1 cellular context compared by ENCODE assay signal in the genomic region with DNA sequence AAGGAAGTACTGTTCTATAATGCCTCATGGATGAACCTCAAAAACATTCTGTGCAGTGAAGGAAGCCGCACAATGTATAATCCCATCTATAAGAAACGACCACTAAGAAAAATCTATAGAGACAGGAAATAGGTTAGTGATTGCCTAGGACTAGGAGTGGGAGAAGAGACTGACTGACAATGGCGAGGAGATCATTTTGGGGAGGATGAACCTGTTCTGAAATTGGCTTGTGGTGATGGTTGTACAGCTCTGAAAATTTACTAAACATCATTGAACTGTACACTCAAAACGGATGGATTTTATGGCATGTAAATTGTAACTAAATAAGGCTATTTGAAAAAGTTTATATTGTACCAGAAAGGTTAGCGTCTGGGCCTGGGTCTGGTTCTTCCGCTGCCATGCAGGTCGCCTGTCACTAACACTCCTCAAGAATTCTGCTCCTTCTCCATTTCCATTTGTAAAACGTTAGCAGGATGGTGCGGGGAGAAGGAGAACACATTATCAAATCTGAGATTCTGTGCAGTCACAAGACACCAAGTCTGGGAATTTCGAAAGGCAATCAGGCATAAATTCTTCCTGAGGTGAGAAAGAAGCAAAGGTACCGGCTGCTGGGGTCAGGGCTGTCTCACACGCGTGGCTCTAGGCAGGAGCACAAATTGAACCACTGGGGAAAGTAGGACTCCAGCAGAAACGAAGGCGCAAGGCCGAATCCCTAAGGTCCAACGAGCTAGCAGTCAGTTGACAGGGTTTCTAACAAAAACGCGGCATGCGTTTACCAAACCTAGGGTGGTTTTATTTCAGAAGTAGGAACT.
TF ChIP-seq lines count a peak whose summit lies in the region.

No MANE protein-coding gene starts in this region.

TF ChIP-seq in K562, 482 proteins besides CTCF, POLR2A, EP300 and RAD21 (continued from another document):
- TF ChIP-seq, protein P1, sequence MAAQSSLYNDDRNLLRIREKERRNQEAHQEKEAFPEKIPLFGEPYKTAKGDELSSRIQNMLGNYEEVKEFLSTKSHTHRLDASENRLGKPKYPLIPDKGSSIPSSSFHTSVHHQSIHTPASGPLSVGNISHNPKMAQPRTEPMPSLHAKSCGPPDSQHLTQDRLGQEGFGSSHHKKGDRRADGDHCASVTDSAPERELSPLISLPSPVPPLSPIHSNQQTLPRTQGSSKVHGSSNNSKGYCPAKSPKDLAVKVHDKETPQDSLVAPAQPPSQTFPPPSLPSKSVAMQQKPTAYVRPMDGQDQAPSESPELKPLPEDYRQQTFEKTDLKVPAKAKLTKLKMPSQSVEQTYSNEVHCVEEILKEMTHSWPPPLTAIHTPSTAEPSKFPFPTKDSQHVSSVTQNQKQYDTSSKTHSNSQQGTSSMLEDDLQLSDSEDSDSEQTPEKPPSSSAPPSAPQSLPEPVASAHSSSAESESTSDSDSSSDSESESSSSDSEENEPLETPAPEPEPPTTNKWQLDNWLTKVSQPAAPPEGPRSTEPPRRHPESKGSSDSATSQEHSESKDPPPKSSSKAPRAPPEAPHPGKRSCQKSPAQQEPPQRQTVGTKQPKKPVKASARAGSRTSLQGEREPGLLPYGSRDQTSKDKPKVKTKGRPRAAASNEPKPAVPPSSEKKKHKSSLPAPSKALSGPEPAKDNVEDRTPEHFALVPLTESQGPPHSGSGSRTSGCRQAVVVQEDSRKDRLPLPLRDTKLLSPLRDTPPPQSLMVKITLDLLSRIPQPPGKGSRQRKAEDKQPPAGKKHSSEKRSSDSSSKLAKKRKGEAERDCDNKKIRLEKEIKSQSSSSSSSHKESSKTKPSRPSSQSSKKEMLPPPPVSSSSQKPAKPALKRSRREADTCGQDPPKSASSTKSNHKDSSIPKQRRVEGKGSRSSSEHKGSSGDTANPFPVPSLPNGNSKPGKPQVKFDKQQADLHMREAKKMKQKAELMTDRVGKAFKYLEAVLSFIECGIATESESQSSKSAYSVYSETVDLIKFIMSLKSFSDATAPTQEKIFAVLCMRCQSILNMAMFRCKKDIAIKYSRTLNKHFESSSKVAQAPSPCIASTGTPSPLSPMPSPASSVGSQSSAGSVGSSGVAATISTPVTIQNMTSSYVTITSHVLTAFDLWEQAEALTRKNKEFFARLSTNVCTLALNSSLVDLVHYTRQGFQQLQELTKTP (IDR thresholded peaks at IDR 0.05; ENCODE audit: low read depth in 1 of 2, partially characterized antibody in 2 of 2) = no peak
- TF ChIP-seq KDM2B (CRISPR knock-in tag; IDR thresholded peaks at IDR 0.05) (no peak), CBX1 (IDR thresholded peaks at IDR 0.05; ENCODE audit: low read depth) (no peak), MEIS2 (IDR thresholded peaks at IDR 0.05; ENCODE audit: partially characterized antibody) (no peak), NR2C2 (CRISPR knock-in tag; IDR thresholded peaks at IDR 0.05) (no peak), NR2C2 (tag; IDR thresholded peaks at IDR 0.05) (peak; percentile 28; the same call in 1 of the 2 replicates), FOXJ2 (tag; IDR thresholded peaks at IDR 0.05) (no peak), SMARCA5 (IDR thresholded peaks at IDR 0.05) (no peak), SAFB (IDR thresholded peaks at IDR 0.05; ENCODE audit: borderline replicate concordance, low read depth, low read length) (no peak), KLF6 (CRISPR knock-in tag; IDR thresholded peaks at IDR 0.05; ENCODE audit: borderline replicate concordance) (no peak), ZNF324 (CRISPR knock-in tag; IDR thresholded peaks at IDR 0.05) (no peak), KAT7 (CRISPR knock-in tag; IDR thresholded peaks at IDR 0.05; ENCODE audit: borderline replicate concordance) (no peak), STAT5A (IDR thresholded peaks at IDR 0.05; ENCODE audit: borderline replicate concordance, low read length) (no peak), ZNF583 (CRISPR knock-in tag; IDR thresholded peaks at IDR 0.05) (no peak), RCOR1 (IDR thresholded peaks at IDR 0.05; ENCODE audit: borderline replicate concordance in 1 of 2, low read depth in 2 of 2, low read length in 2 of 2) (no peak), TAF7 (tag; IDR thresholded peaks at IDR 0.05) (no peak), ZBTB17 (CRISPR knock-in tag; IDR thresholded peaks at IDR 0.05) (peak; percentile 77), RBFOX2 (IDR thresholded peaks at IDR 0.05; ENCODE audit: low read depth, low read length) (no peak), HDAC3 (IDR thresholded peaks at IDR 0.05; ENCODE audit: borderline replicate concordance, partially characterized antibody) (no peak), ZNF445 (CRISPR knock-in tag; IDR thresholded peaks at IDR 0.05; ENCODE audit: low read depth) (no peak), ZNF668 (CRISPR knock-in tag; IDR thresholded peaks at IDR 0.05) (no peak), RBM39 (optimal IDR thresholded peaks at IDR 0.05; ENCODE audit: low read depth, low read length) (no peak), CTBP1 (IDR thresholded peaks at IDR 0.05; ENCODE audit: borderline replicate concordance) (no peak), FOXK1 (CRISPR knock-in tag; IDR thresholded peaks at IDR 0.05; ENCODE audit: borderline replicate concordance) (no peak), DPF2 (IDR thresholded peaks at IDR 0.05) (no peak), ZNF436 (CRISPR knock-in tag; IDR thresholded peaks at IDR 0.05) (no peak), FOXA1 (IDR thresholded peaks at IDR 0.05; ENCODE audit: borderline replicate concordance) (no peak), TRIM28 (IDR thresholded peaks at IDR 0.05) (no peak), ZNF707 (CRISPR knock-in tag; conservative IDR thresholded peaks at IDR 0.05) (no peak)
- TF ChIP-seq, protein P2, sequence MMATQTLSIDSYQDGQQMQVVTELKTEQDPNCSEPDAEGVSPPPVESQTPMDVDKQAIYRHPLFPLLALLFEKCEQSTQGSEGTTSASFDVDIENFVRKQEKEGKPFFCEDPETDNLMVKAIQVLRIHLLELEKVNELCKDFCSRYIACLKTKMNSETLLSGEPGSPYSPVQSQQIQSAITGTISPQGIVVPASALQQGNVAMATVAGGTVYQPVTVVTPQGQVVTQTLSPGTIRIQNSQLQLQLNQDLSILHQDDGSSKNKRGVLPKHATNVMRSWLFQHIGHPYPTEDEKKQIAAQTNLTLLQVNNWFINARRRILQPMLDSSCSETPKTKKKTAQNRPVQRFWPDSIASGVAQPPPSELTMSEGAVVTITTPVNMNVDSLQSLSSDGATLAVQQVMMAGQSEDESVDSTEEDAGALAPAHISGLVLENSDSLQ (IDR thresholded peaks at IDR 0.05) = 0 out of 2 replicates have a peak, but pooled peaks have one; percentile 6
- TF ChIP-seq, protein P3, sequence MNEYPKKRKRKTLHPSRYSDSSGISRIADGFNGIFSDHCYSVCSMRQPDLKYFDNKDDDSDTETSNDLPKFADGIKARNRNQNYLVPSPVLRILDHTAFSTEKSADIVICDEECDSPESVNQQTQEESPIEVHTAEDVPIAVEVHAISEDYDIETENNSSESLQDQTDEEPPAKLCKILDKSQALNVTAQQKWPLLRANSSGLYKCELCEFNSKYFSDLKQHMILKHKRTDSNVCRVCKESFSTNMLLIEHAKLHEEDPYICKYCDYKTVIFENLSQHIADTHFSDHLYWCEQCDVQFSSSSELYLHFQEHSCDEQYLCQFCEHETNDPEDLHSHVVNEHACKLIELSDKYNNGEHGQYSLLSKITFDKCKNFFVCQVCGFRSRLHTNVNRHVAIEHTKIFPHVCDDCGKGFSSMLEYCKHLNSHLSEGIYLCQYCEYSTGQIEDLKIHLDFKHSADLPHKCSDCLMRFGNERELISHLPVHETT (CRISPR knock-in tag; conservative IDR thresholded peaks at IDR 0.05 in 1 of 2, IDR thresholded peaks at IDR 0.05 in 1 of 2) = 0 out of 4 replicates have a peak, but pooled peaks of 1 of the 2 experiments have one; percentile 55
- TF ChIP-seq, protein P4, sequence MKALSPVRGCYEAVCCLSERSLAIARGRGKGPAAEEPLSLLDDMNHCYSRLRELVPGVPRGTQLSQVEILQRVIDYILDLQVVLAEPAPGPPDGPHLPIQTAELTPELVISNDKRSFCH (CRISPR knock-in tag; IDR thresholded peaks at IDR 0.05) = no peak
- TF ChIP-seq, protein P4 (tag; IDR thresholded peaks at IDR 0.05) = 0 out of 2 replicates have a peak, but pooled peaks have one; percentile 11
- TF ChIP-seq, protein P5, sequence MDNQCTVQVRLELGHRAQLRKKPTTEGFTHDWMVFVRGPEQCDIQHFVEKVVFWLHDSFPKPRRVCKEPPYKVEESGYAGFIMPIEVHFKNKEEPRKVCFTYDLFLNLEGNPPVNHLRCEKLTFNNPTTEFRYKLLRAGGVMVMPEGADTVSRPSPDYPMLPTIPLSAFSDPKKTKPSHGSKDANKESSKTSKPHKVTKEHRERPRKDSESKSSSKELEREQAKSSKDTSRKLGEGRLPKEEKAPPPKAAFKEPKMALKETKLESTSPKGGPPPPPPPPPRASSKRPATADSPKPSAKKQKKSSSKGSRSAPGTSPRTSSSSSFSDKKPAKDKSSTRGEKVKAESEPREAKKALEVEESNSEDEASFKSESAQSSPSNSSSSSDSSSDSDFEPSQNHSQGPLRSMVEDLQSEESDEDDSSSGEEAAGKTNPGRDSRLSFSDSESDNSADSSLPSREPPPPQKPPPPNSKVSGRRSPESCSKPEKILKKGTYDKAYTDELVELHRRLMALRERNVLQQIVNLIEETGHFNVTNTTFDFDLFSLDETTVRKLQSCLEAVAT (IDR thresholded peaks at IDR 0.05) = peak in 1 of 2 experiments; percentile 62; a peak in 1 of 4 replicates
